ENCODE assay signal across 8 cellular contexts in genomic region chr5:54229041-54229780, GRCh38.
A peak's percentile ranks its signal among the peaks of the same experiment; 100 is the strongest.
DNase-seq lines count a peak whose midpoint lies in the region; ATAC-seq, FAIRE-seq and TF ChIP-seq lines count a peak whose summit lies in the region.

No MANE protein-coding gene starts in this region.

- peak; percentile 9 for FAIRE-seq in pancreas (lab: Jason Lieb, UNC)

- H3K36me3 ChIP-seq in gastroesophageal sphincter = no peaks in the 10 kb centered on the region
- no peaks in the 10 kb centered on the region for H3K36me3 ChIP-seq in pancreas

- no peak overlapping the region for H3K4me3 ChIP-seq in gastroesophageal sphincter
- H3K4me3 ChIP-seq in pancreas = no peak overlapping the region

- no peak for TF ChIP-seq EP300 in gastroesophageal sphincter (IDR thresholded peaks at IDR 0.05)

- H3K27me3 ChIP-seq in gastroesophageal sphincter = no peaks in the 10 kb centered on the region
- no peaks in the 10 kb centered on the region for H3K27me3 ChIP-seq in pancreas

- no peaks in the 10 kb centered on the region for H3K4me1 Mint-ChIP-seq in activated T-helper 2 cell treated with anti-CD3 and anti-CD28 coated beads, Interferon-gamma antibody, Interleukin-2, Interleukin-4, amounts not matched to agents 10 μg/mL and 5 μg/mL and 100 μg/mL, durations not matched to agents 14 hours and 24 hours and 36 hours (ENCODE audit: low read depth)
- H3K4me1 Mint-ChIP-seq in type B pancreatic cell (ENCODE audit: unreplicated experiment) = no peaks in the 10 kb centered on the region

- no peak for TF ChIP-seq POLR2A in gastroesophageal sphincter (IDR thresholded peaks at IDR 0.05)

- WGBS in gastroesophageal sphincter (ENCODE audit: low coverage in 1 of 2), 2 donors = 17 to 25% methylated on average over 5 to 6 of the region's 6 CpGs
- 8 to 9% methylated on average over 6 of the region's 6 CpGs for WGBS in pancreas, 2 donors

- no peaks in the 10 kb centered on the region for H3K36me3 Mint-ChIP-seq in activated T-helper 2 cell treated with anti-CD3 and anti-CD28 coated beads, Interferon-gamma antibody, Interleukin-2, Interleukin-4, amounts not matched to agents 10 μg/mL and 5 μg/mL and 100 μg/mL, durations not matched to agents 14 hours and 24 hours and 36 hours (ENCODE audit: low read depth)
- H3K36me3 Mint-ChIP-seq in type B pancreatic cell = no peaks in the 10 kb centered on the region

- H3K27me3 Mint-ChIP-seq in activated T-helper 2 cell treated with anti-CD3 and anti-CD28 coated beads, Interferon-gamma antibody, Interleukin-2, Interleukin-4, amounts not matched to agents 10 μg/mL and 5 μg/mL and 100 μg/mL, durations not matched to agents 14 hours and 24 hours and 36 hours (ENCODE audit: low read depth) = peaks cover 11% of the 10 kb centered on the region
- peaks cover 4% of the 10 kb centered on the region for H3K27me3 Mint-ChIP-seq in type B pancreatic cell

- H3K27ac Mint-ChIP-seq in activated T-helper 2 cell treated with anti-CD3 and anti-CD28 coated beads, Interferon-gamma antibody, Interleukin-2, Interleukin-4, amounts not matched to agents 10 μg/mL and 5 μg/mL and 100 μg/mL, durations not matched to agents 14 hours and 24 hours and 36 hours = no peak overlapping the region
- no peak overlapping the region for H3K27ac Mint-ChIP-seq in type B pancreatic cell

- TF ChIP-seq CTCF in gastroesophageal sphincter (IDR thresholded peaks at IDR 0.05) (peak; percentile 82 to 93 (median 86)), pancreas (IDR thresholded peaks at IDR 0.05) (peak; percentile 87 to 95 (median 90)), type B pancreatic cell (conservative IDR thresholded peaks at IDR 0.05) (peak; percentile 94)

- H3K4me1 ChIP-seq in gastroesophageal sphincter (peaks cover 0 to 13% (median 0%) of the 10 kb centered on the region in 3 donors), pancreas (no peaks in the 10 kb centered on the region)

- no peak overlapping the region for H3K4me3 Mint-ChIP-seq in activated T-helper 2 cell treated with anti-CD3 and anti-CD28 coated beads, Interferon-gamma antibody, Interleukin-2, Interleukin-4, amounts not matched to agents 10 μg/mL and 5 μg/mL and 100 μg/mL, durations not matched to agents 14 hours and 24 hours and 36 hours (ENCODE audit: low read depth)
- no peak overlapping the region for H3K4me3 Mint-ChIP-seq in type B pancreatic cell

- DNase-seq in DMS53 treated with DMSO at 0.1 percent for 48 hours (lab: John Stamatoyannopoulos, UW; ENCODE audit: unreplicated experiment) = peak; percentile 26
- DNase-seq in HK-2 (ENCODE audit: unreplicated experiment) = peak; percentile 28
- DNase-seq in RPMI8226 = peak; percentile 70
- peak; percentile 46 for DNase-seq in activated T-helper 2 cell treated with anti-CD3 and anti-CD28 coated beads, Interferon-gamma antibody, Interleukin-2, Interleukin-4, amounts not matched to agents 10 μg/mL and 5 μg/mL and 100 μg/mL, durations not matched to agents 14 hours and 24 hours and 36 hours (ENCODE audit: low spot score)
- peak; percentile 47 to 93 (median 75) for DNase-seq in pancreas
- no peak for DNase-seq in type B pancreatic cell (ENCODE audit: extremely low spot score, unreplicated experiment)

- peak; percentile 94 for ATAC-seq in GM21360 (IDR thresholded peaks at IDR 0.05; ENCODE audit: unreplicated experiment)
- ATAC-seq in gastroesophageal sphincter = peak; percentile 60
- peak; percentile 89 to 98 (median 94) for ATAC-seq in pancreas

- H3K27ac ChIP-seq in gastroesophageal sphincter (no peak overlapping the region), pancreas (no peak overlapping the region)

- H3K9me3 ChIP-seq in gastroesophageal sphincter (no peaks in the 10 kb centered on the region), pancreas (no peaks in the 10 kb centered on the region)

- intact Hi-C loops in activated T-helper 2 cell treated with anti-CD3 and anti-CD28 coated beads, Interferon-gamma antibody, Interleukin-2, Interleukin-4, amounts not matched to agents 10 μg/mL and 5 μg/mL and 100 μg/mL, durations not matched to agents 14 hours and 24 hours and 36 hours (cut with micrococcal nuclease) = loop anchor here (2.0 kb wide), 1 partner anchor 750 kb away; no protein-coding TSS in a partner anchor
- intact Hi-C loops in pancreas (cut with DNase I) = loop anchor here in 2 of 3 donors (5.0 to 10.0 kb wide), 2 partner anchors 747 to 1064 kb away; partner anchors contain the start of gene FST (in 1 of the 2)

- H3K9me3 Mint-ChIP-seq in activated T-helper 2 cell treated with anti-CD3 and anti-CD28 coated beads, Interferon-gamma antibody, Interleukin-2, Interleukin-4, amounts not matched to agents 10 μg/mL and 5 μg/mL and 100 μg/mL, durations not matched to agents 14 hours and 24 hours and 36 hours = no peaks in the 10 kb centered on the region
- peaks cover 1% of the 10 kb centered on the region for H3K9me3 Mint-ChIP-seq in type B pancreatic cell
